In the genomic region with DNA sequence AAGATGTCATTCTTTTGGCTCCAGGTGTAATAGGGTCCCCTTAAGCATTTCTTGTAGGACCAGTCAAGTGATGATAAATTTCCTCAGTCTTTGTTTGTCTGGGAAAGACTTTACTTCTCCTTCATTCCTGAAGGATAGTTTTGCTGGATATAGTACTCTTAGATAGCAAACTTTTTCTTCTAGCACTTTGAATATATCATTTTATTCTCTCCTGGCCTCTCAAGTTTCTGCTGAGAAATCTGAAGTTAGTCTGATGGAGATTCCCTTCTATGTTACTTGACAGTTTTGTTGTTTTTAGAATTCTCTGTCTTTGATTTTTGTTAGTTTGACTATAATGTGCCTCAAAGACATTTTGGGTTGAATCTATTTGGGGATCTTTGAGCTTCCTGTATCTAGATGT, we compare ENCODE assay signal across 11 cellular contexts.
"Had no signal": no experiment of that assay in that cellular context is flagged by ENCODE, and none has a peak within 500 bp of the region (broad histone marks: within the 10 kb centered on the region; RNA-seq: fewer than 3 reads in every experiment).

No MANE protein-coding gene starts in this region.

- H3K36me3 ChIP-seq: HAP-1 had no signal

- H3K4me3 ChIP-seq: GM23248, GM23338, HAP-1 had no signal

- H3K9ac ChIP-seq: GM23248 had no signal

- H3K4me2 ChIP-seq: GM23338 had no signal

- H3K27ac ChIP-seq: GM23248 had no signal

- H2AFZ ChIP-seq: GM23248, GM23338 had no signal

- DNase-seq: GM23248, GOT3, H7, H9, HCEC 1CT, HFFc6 had no signal

- H3K4me1 ChIP-seq: HAP-1 had no signal

- FAIRE-seq: H1, H54 had no signal

- ATAC-seq: GM23338, HCT116 had no signal
